11 cellular contexts compared by ENCODE assay signal in the genomic region with DNA sequence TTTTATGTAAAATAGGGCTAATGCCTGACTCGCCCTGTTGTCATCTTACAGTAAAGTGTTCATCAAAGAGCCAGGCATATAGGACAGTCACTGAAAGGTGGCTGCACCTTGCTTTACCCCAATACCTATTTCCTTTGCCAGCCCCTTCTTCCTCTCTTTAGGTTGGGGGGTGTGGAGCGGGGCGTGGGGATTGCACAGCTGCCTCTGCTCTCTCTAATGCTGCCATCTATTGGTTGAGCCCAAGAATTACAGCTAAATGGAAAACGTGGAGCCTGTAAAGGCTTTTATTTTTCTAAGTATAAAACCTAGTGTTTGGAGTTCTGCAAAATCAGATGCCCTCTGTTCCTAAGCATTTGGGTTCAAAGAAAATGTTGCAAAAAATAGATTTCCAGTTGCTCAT. TPM values are rescaled to one million over a fixed set of nuclear protein-coding genes. Genes with fewer than 3 reads are reported as not detected.
A peak's percentile ranks its signal among the peaks of the same experiment; 100 is the strongest.
DNase-seq lines count a peak whose midpoint lies in the region; ATAC-seq, FAIRE-seq and TF ChIP-seq lines count a peak whose summit lies in the region.
"Had no signal": no experiment of that assay in that cellular context is flagged by ENCODE, and none has a peak within 500 bp of the region (broad histone marks: within the 10 kb centered on the region; RNA-seq: fewer than 3 reads in every experiment).

No MANE protein-coding gene starts in this region.

- peaks cover 4 to 5% of the 10 kb centered on the region in 2 donors for H3K36me3 ChIP-seq in kidney (ENCODE audit: control insufficient read depth in 1 of 2, insufficient read depth in 2 of 2, low read length in 2 of 2)

- H3T11ph ChIP-seq in H9 (ENCODE audit: low read length) = no peak overlapping the region

- no peak overlapping the region for H2BK15ac ChIP-seq in H9 (ENCODE audit: low read depth, low read length)

- no peak overlapping the region for H3K9ac ChIP-seq in H9 (ENCODE audit: extremely low read depth, insufficient read length, low read length)
- H3K9ac ChIP-seq in kidney (ENCODE audit: low read length in 2 of 2) = no peak overlapping the region

- H3K27me3 ChIP-seq in H9 (ENCODE audit: insufficient read depth, low read length) = no peaks in the 10 kb centered on the region; the same call in 1 of the 2 replicates
- H3K27me3 ChIP-seq: sigmoid colon had no signal

- H2BK12ac ChIP-seq in H9 (ENCODE audit: insufficient read length, low read depth, low read length) = no peak overlapping the region

- no peak overlapping the region for H2BK5ac ChIP-seq in H9 (ENCODE audit: insufficient read length, low read length)

- no peak overlapping the region for H2BK120ac ChIP-seq in H9 (ENCODE audit: low read depth, low read length, poor library complexity, severe bottlenecking)

- H3K14ac ChIP-seq in H9 (ENCODE audit: insufficient read depth, low read length) = no peak overlapping the region

- no CpG with 5 or more reads among the region's 4 CpGs for WGBS in H9 (ENCODE audit: extremely low coverage, insufficient read length, low lambda C conversion rate)

- H4K5ac ChIP-seq in H9 (ENCODE audit: insufficient read length, low read depth, low read length) = no peak overlapping the region

- DNase-seq in CD14-positive monocyte (ENCODE audit: low spot score) (no peak), H9 (peak; percentile 35), kidney (no peak), NCI-H446 treated with DMSO at 0.1 percent for 48 hours (lab: John Stamatoyannopoulos, UW) (no peak), NCI-H345 treated with DMSO at 0.1 percent for 48 hours (lab: John Stamatoyannopoulos, UW; ENCODE audit: unreplicated experiment) (no peak), OCI-M2 (lab: John Stamatoyannopoulos, UW; ENCODE audit: unreplicated experiment) (no peak)
- DNase-seq: activated naive CD8-positive, alpha-beta T cell treated with anti-CD3 and anti-CD28 coated beads, Interleukin-2, amount 50 U/mL, for 24 hours; NCI-H1105; sigmoid colon had no signal

- H3K4me3 Mint-ChIP-seq in CD14-positive monocyte = no peak overlapping the region
- no peak overlapping the region for H3K4me3 Mint-ChIP-seq in H9
- H3K4me3 Mint-ChIP-seq: activated naive CD8-positive, alpha-beta T cell treated with anti-CD3 and anti-CD28 coated beads, Interleukin-2, amount 50 U/mL, for 24 hours had no signal

- H3K27ac Mint-ChIP-seq in CD14-positive monocyte (no peak overlapping the region), H9 (no peak overlapping the region)
- H3K27ac Mint-ChIP-seq: activated naive CD8-positive, alpha-beta T cell treated with anti-CD3 and anti-CD28 coated beads, Interleukin-2, amount 50 U/mL, for 24 hours had no signal

- H3K79me1 ChIP-seq in H9 (ENCODE audit: insufficient read depth, low read depth, low read length, poor library complexity, severe bottlenecking) = no peaks in the 10 kb centered on the region

- no peak overlapping the region for H3K27ac ChIP-seq in H9 (ENCODE audit: insufficient read length, low read depth, low read length)
- H3K27ac ChIP-seq in kidney (ENCODE audit: low read depth in 2 of 2, low read length in 2 of 2) = no peak overlapping the region
- H3K27ac ChIP-seq: sigmoid colon had no signal

- no peaks in the 10 kb centered on the region for H3K9me3 ChIP-seq in H9 (ENCODE audit: control insufficient read depth, low read depth, low read length)
- H3K9me3 ChIP-seq in kidney (ENCODE audit: control insufficient read depth in 1 of 2, low read length in 2 of 2) = no peaks in the 10 kb centered on the region
- H3K9me3 ChIP-seq: sigmoid colon had no signal

- intact Hi-C loops in CD14-positive monocyte (cut with micrococcal nuclease) = no loop called here
- intact Hi-C loops in kidney (cut with DNase I) = no loop called here

- H4K91ac ChIP-seq in H9 (ENCODE audit: insufficient read length, low read depth, low read length) = no peak overlapping the region

- H3K56ac ChIP-seq in H9 (ENCODE audit: insufficient read length, low read depth, low read length) = no peak overlapping the region

- no peaks in the 10 kb centered on the region; the same call in 1 of the 2 replicates for H3K4me1 ChIP-seq in H9 (ENCODE audit: insufficient read depth, low read length)
- no peaks in the 10 kb centered on the region for H3K4me1 ChIP-seq in kidney (ENCODE audit: control insufficient read depth in 1 of 2, insufficient read depth in 1 of 2, low read depth in 1 of 2, low read length in 2 of 2)
- H3K4me1 ChIP-seq: sigmoid colon had no signal

- H3K4me1 Mint-ChIP-seq in CD14-positive monocyte = no peaks in the 10 kb centered on the region
- 0 out of 4 replicates have a peak, but pooled peaks cover 0 to 2% of the 10 kb centered on the region in 2 experiments for H3K4me1 Mint-ChIP-seq in H9
- H3K4me1 Mint-ChIP-seq: activated naive CD8-positive, alpha-beta T cell treated with anti-CD3 and anti-CD28 coated beads, Interleukin-2, amount 50 U/mL, for 24 hours had no signal

- no peak overlapping the region for H3K4ac ChIP-seq in H9 (ENCODE audit: low read depth, low read length)

- no peak overlapping the region for H3K23ac ChIP-seq in H9 (ENCODE audit: insufficient read length, low read depth, low read length)

- H3K27me3 Mint-ChIP-seq in CD14-positive monocyte (ENCODE audit: low read depth in 3 of 3) (peaks cover 0 to 3% (median 0%) of the 10 kb centered on the region in 3 donors), H9 (ENCODE audit: low read depth) (no peaks in the 10 kb centered on the region; the same call in 1 of the 2 replicates)
- H3K27me3 Mint-ChIP-seq: activated naive CD8-positive, alpha-beta T cell treated with anti-CD3 and anti-CD28 coated beads, Interleukin-2, amount 50 U/mL, for 24 hours had no signal

- H3K36me3 Mint-ChIP-seq in CD14-positive monocyte (peaks cover 37 to 45% of the 10 kb centered on the region in 2 donors), H9 (ENCODE audit: insufficient read depth in 1 of 3, low read depth in 3 of 3) (no peaks in the 10 kb centered on the region; a peak in 1 of 7 replicates)

- no peak overlapping the region for H4K8ac ChIP-seq in H9 (replicated peaks; ENCODE audit: insufficient read length, low read depth, low read length)

- H3K9me3 Mint-ChIP-seq in CD14-positive monocyte = peaks cover 0 to 5% (median 0%) of the 10 kb centered on the region in 7 donors
- no peaks in the 10 kb centered on the region; a peak in 1 of 5 replicates for H3K9me3 Mint-ChIP-seq in H9
- H3K9me3 Mint-ChIP-seq: activated naive CD8-positive, alpha-beta T cell treated with anti-CD3 and anti-CD28 coated beads, Interleukin-2, amount 50 U/mL, for 24 hours had no signal

- H2AK5ac ChIP-seq in H9 (ENCODE audit: insufficient read length, low read length) = no peak overlapping the region

- no peak overlapping the region for H3K4me2 ChIP-seq in H9 (ENCODE audit: insufficient read depth, insufficient read length, low read length)

- H4K20me1 ChIP-seq in H9 (ENCODE audit: control insufficient read depth, insufficient read depth, insufficient read length) = no peaks in the 10 kb centered on the region

- no peak overlapping the region for H3K4me3 ChIP-seq in WI38 (ENCODE audit: low read depth, low read length)
- H3K4me3 ChIP-seq in kidney (ENCODE audit: low read length in 2 of 2) = no peak overlapping the region
- H3K4me3 ChIP-seq: sigmoid colon had no signal

- TF ChIP-seq CTCF in CD14-positive monocyte (IDR thresholded peaks at IDR 0.05) (peak; percentile 33), H9 (conservative IDR thresholded peaks at IDR 0.05) (peak; percentile 75), WI38 (IDR thresholded peaks at IDR 0.05; ENCODE audit: low read depth, low read length) (peak; percentile 51), kidney (IDR thresholded peaks at IDR 0.05; ENCODE audit: borderline replicate concordance, extremely low read depth, insufficient read depth) (peak; percentile 19)

- H3K79me2 ChIP-seq in H9 (ENCODE audit: insufficient read depth, low read length) = no peaks in the 10 kb centered on the region

- no peak for ATAC-seq in HG03439 (IDR thresholded peaks at IDR 0.05; ENCODE audit: unreplicated experiment)
- ATAC-seq: activated naive CD8-positive, alpha-beta T cell treated with anti-CD3 and anti-CD28 coated beads, Interleukin-2, amount 50 U/mL, for 24 hours had no signal

- no peak overlapping the region for H2BK20ac ChIP-seq in H9 (ENCODE audit: low read depth, low read length, poor library complexity, severe bottlenecking)

- FAIRE-seq in kidney (lab: Jason Lieb, UNC) = no peak

- H3K23me2 ChIP-seq in H9 (ENCODE audit: insufficient read length, low read depth, low read length, poor library complexity, severe bottlenecking) = no peaks in the 10 kb centered on the region

- H3K18ac ChIP-seq in H9 (ENCODE audit: insufficient read length, low read depth, low read length) = no peak overlapping the region

- H2AFZ ChIP-seq in H9 (ENCODE audit: low read length) = no peak overlapping the region

RNA-seq across cellular contexts. Expression of a gene that starts 47.7 kb away (rescaled TPM):
- polyA plus RNA-seq in CD14-positive monocyte = 10 to 100 TPM; 16.6 to 16.8 TPM
- 5.2 and 6.4 TPM in 2 replicates for total RNA-seq in H9 (2021)
- total RNA-seq in kidney = 14.7 TPM
- 17.1 TPM for polyA plus RNA-seq in kidney (ENCODE audit: insufficient read depth, low read depth, low replicate concordance)

RNA-seq across cellular contexts. Expression of a gene that starts 48.0 kb away (rescaled TPM):
- polyA plus RNA-seq in CD14-positive monocyte (10 to 100 TPM; 64.7 to 70.4 TPM), kidney (ENCODE audit: insufficient read depth, low read depth, low replicate concordance) (36.1 TPM)
- total RNA-seq in H9 (2021) (93.9 and 94.1 TPM in 2 replicates), kidney (32.7 TPM)

Comparison
In these comparisons a context has a peak if more than half of its experiments do, and no peak if none do; other contexts are left out.
1. CTCF ChIP-seq: peak in every context shown above with its lines; median percentile 75 in H9; 51 in WI38; 33 in CD14-positive monocyte; 19 in kidney.